In the genomic region with DNA sequence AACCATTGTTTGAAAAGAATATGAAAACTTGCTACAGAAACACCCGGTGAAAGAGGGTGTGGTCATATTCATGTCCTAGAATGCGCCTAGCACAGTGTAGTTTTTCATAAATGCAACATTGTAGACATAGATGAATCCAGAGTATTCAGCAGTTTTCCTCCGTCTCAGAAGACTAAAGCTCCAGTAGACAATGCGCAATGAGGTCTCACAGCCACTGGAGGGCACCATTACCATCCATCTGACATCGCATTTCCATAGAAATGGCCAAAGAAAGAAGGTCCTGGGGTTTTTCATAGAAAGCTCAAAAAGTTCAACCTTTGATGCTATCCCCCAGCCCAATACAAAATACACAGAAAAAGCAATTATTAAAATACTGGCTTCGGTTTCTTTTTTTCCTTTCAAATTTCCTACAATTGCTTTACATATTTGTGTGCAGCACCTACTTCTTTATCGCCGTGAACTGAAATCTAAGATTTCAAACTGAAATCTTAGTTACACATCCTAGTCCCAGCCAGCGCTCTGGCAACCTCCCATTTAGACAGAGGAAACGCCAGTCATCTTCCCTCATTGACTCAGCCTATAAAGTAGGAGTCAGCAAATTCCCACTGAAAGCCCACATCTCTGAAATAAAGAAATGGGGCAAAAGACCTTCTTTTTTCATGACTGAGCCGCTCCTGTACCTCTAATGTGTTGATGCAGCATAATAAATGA, we compare ENCODE assay signal across 1 cellular context.
TF ChIP-seq lines count a peak whose summit lies in the region.

No MANE protein-coding gene starts in this region.

TF ChIP-seq in HCT116, 20 proteins besides CTCF, POLR2A, EP300 and RAD21 (continued from another document):
- TF ChIP-seq, protein P1, sequence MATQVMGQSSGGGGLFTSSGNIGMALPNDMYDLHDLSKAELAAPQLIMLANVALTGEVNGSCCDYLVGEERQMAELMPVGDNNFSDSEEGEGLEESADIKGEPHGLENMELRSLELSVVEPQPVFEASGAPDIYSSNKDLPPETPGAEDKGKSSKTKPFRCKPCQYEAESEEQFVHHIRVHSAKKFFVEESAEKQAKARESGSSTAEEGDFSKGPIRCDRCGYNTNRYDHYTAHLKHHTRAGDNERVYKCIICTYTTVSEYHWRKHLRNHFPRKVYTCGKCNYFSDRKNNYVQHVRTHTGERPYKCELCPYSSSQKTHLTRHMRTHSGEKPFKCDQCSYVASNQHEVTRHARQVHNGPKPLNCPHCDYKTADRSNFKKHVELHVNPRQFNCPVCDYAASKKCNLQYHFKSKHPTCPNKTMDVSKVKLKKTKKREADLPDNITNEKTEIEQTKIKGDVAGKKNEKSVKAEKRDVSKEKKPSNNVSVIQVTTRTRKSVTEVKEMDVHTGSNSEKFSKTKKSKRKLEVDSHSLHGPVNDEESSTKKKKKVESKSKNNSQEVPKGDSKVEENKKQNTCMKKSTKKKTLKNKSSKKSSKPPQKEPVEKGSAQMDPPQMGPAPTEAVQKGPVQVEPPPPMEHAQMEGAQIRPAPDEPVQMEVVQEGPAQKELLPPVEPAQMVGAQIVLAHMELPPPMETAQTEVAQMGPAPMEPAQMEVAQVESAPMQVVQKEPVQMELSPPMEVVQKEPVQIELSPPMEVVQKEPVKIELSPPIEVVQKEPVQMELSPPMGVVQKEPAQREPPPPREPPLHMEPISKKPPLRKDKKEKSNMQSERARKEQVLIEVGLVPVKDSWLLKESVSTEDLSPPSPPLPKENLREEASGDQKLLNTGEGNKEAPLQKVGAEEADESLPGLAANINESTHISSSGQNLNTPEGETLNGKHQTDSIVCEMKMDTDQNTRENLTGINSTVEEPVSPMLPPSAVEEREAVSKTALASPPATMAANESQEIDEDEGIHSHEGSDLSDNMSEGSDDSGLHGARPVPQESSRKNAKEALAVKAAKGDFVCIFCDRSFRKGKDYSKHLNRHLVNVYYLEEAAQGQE (IDR thresholded peaks at IDR 0.05; ENCODE audit: low read depth), result no peak
